8 cellular contexts compared by ENCODE assay signal in genomic region chr17:43760254-43760852, GRCh38. TPM values are rescaled to one million over a fixed set of nuclear protein-coding genes. Genes with fewer than 3 reads are reported as not detected.
DNase-seq lines count a peak whose midpoint lies in the region; TF ChIP-seq lines count a peak whose summit lies in the region.

No MANE protein-coding gene starts in this region.

- H3K79me2 ChIP-seq in MM.1S (ENCODE audit: low read length) (no peaks in the 10 kb centered on the region), neural cell (replicated peaks; ENCODE audit: insufficient read depth, low read length) (no peaks in the 10 kb centered on the region)

- DNase-seq in GM12864 (ENCODE audit: low read depth), result peak; percentile 60
- peak; percentile 83 for DNase-seq in MM.1S
- DNase-seq in RPMI8226, result peak; percentile 90
- peak; percentile 76 to 86 for DNase-seq in activated T-helper 1 cell treated with anti-CD3 and anti-CD28 coated beads, Interleukin-2, amount 50 U/mL, for 16 hours (ENCODE audit: low read depth in 1 of 2, low spot score in 1 of 2)
- DNase-seq in fibroblast of the conjunctiva (ENCODE audit: low read depth), result peak; percentile 91
- peak; percentile 96 for DNase-seq in stomach
- no peak for DNase-seq in OCI-M2 (lab: John Stamatoyannopoulos, UW; ENCODE audit: unreplicated experiment)

- H3F3A ChIP-seq in MM.1S (ENCODE audit: insufficient read depth, low read length), result no peaks in the 10 kb centered on the region
- H3F3A ChIP-seq in neural cell (ENCODE audit: insufficient read depth, low read length, poor library complexity, severe bottlenecking), result no peaks in the 10 kb centered on the region

- H4K20me1 ChIP-seq in MM.1S (ENCODE audit: insufficient read depth, low read length) (no peaks in the 10 kb centered on the region), neural cell (ENCODE audit: insufficient read depth) (no peaks in the 10 kb centered on the region)

- H3K27me3 ChIP-seq in MM.1S (replicated peaks; ENCODE audit: insufficient read depth, low read length) (peaks cover 63% of the 10 kb centered on the region), neural cell (ENCODE audit: insufficient read depth, low read depth, low read length) (peaks cover 14% of the 10 kb centered on the region), stomach (peaks cover 11 to 37% (median 22%) of the 10 kb centered on the region in 3 donors)

- H3K4me3 ChIP-seq in GM12864 (ENCODE audit: low read depth, low read length) (no peak overlapping the region), MM.1S (ENCODE audit: low read length) (no peak overlapping the region), neural cell (ENCODE audit: low read length) (no peak overlapping the region), stomach (no peak overlapping the region)

- H2AFZ ChIP-seq in MM.1S (ENCODE audit: low read length) (no peak overlapping the region), neural cell (ENCODE audit: low read depth, low read length) (no peak overlapping the region)

- H3K36me3 ChIP-seq in MM.1S (replicated peaks; ENCODE audit: insufficient read depth, low read length) (no peaks in the 10 kb centered on the region), neural cell (ENCODE audit: insufficient read depth, low read length) (no peaks in the 10 kb centered on the region), stomach (peaks cover 0 to 4% (median 2%) of the 10 kb centered on the region in 4 donors)

- H3K4me2 ChIP-seq in MM.1S (ENCODE audit: low read depth, low read length) (0 out of 2 replicates have a peak overlapping the region, but pooled peaks have one; percentile 23), neural cell (ENCODE audit: low read length) (no peak overlapping the region)

- no peak for TF ChIP-seq POLR2A in stomach (IDR thresholded peaks at IDR 0.05)

- WGBS in stomach, 5 donors, result 5 to 9% (median 7%) methylated on average over 10 of the region's 10 CpGs

- H3K9me3 ChIP-seq in MM.1S (replicated peaks; ENCODE audit: insufficient read depth, low read length) (no peaks in the 10 kb centered on the region), neural cell (ENCODE audit: low read length) (no peaks in the 10 kb centered on the region), stomach (no peaks in the 10 kb centered on the region)

- H3K4me1 ChIP-seq in MM.1S (ENCODE audit: low read length) (no peaks in the 10 kb centered on the region), stomach (peaks cover 3 to 19% (median 4%) of the 10 kb centered on the region in 4 donors)

- intact Hi-C loops in stomach (cut with DNase I; ENCODE audit: low total_unique reads), result loop anchor here (5.0 kb wide), 1 partner anchor 183 kb away; no protein-coding TSS in a partner anchor

- peak; percentile 96 for TF ChIP-seq CTCF in GM12864 (IDR thresholded peaks at IDR 0.05; ENCODE audit: low read depth, low read length, missing control alignments)
- peak; percentile 100 for TF ChIP-seq CTCF in MM.1S (IDR thresholded peaks at IDR 0.05; ENCODE audit: low read length)
- TF ChIP-seq CTCF in neural cell (IDR thresholded peaks at IDR 0.05; ENCODE audit: poor library complexity, severe bottlenecking), result peak; percentile 100
- peak in 5 of 7 experiments; percentile 86 to 100 (median 96) for TF ChIP-seq CTCF in stomach (IDR thresholded peaks at IDR 0.05)

- H3K9ac ChIP-seq in MM.1S (ENCODE audit: low read length) (no peak overlapping the region), neural cell (ENCODE audit: low read length) (no peak overlapping the region)

- TF ChIP-seq RAD21 in neural cell (conservative IDR thresholded peaks at IDR 0.05), result peak; percentile 100

- TF ChIP-seq EP300 in neural cell (conservative IDR thresholded peaks at IDR 0.05; ENCODE audit: poor library complexity, severe bottlenecking), result no peak
- no peak for TF ChIP-seq EP300 in stomach (IDR thresholded peaks at IDR 0.05)

- no peaks in the 10 kb centered on the region for H3K9me2 ChIP-seq in MM.1S (replicated peaks; ENCODE audit: insufficient read depth, low read length)
- no peaks in the 10 kb centered on the region for H3K9me2 ChIP-seq in neural cell (ENCODE audit: insufficient read depth, low read length)

- no peak overlapping the region for H3K27ac ChIP-seq in MM.1S (ENCODE audit: low read length)
- H3K27ac ChIP-seq in neural cell (ENCODE audit: low read length), result no peak overlapping the region
- H3K27ac ChIP-seq in stomach, result no peak overlapping the region

TF ChIP-seq in neural cell, 6 proteins besides CTCF, POLR2A, EP300 and RAD21:
- TF ChIP-seq SMC3 (conservative IDR thresholded peaks at IDR 0.05; ENCODE audit: poor library complexity) (peak; percentile 100), MXI1 (conservative IDR thresholded peaks at IDR 0.05; ENCODE audit: poor library complexity, severe bottlenecking) (no peak), POLR2AphosphoS5 (IDR thresholded peaks at IDR 0.05) (no peak), REST (IDR thresholded peaks at IDR 0.05; ENCODE audit: borderline replicate concordance) (peak; percentile 28), EZH2 (IDR thresholded peaks at IDR 0.05; ENCODE audit: borderline replicate concordance, insufficient read depth, low read length, poor library complexity, severe bottlenecking) (no peak), TAF1 (IDR thresholded peaks at IDR 0.05; ENCODE audit: low read depth) (no peak)

RNA-seq across cellular contexts. Expression of gene SOST, which starts 1.8 kb away (rescaled TPM):
- polyA plus RNA-seq in neural cell, result 0.10 TPM in 1 of 2 replicates, not detected in the other
- not detected in 2 replicates for polyA minus RNA-seq in neural cell
- total RNA-seq in stomach, result not detected
- polyA plus RNA-seq in stomach, result not detected

RNA-seq across cellular contexts. Expression of gene DUSP3, which starts 18.4 kb away (rescaled TPM):
- 38.7 and 38.8 TPM in 2 replicates for polyA plus RNA-seq in neural cell
- 58.2 and 65.9 TPM in 2 replicates for polyA minus RNA-seq in neural cell
- 10 to 100 TPM; 33.0 to 97.8 (median 88.8) TPM for total RNA-seq in stomach
- polyA plus RNA-seq in stomach, result 10 to 100 TPM; 49.8 to 62.3 (median 51.7) TPM

RNA-seq across cellular contexts. Expression of gene CFAP97D1, which starts 19.9 kb away (rescaled TPM):
- 0.09 TPM in 1 of 2 replicates, not detected in the other for polyA plus RNA-seq in neural cell
- polyA minus RNA-seq in neural cell, result 0.23 and 0.24 TPM in 2 replicates
- total RNA-seq in stomach, result not detected
- not detected for polyA plus RNA-seq in stomach
